Comparison of ENCODE assay signal across 8 cellular contexts in genomic region chr5:140557136-140557805, GRCh38. TPM values are rescaled to one million over a fixed set of nuclear protein-coding genes. Genes with fewer than 3 reads are reported as not detected.
DNase-seq lines count a peak whose midpoint lies in the region; ATAC-seq and TF ChIP-seq lines count a peak whose summit lies in the region.

SRA1 (minus strand) TSS chr5:140557473; CDS start chr5:140557452, 21 bp downstream.

- peak within 1 kb of the TSS; percentile 90 for H3K27ac ChIP-seq in CD4-positive, alpha-beta T cell (ENCODE audit: low read depth, low read length)
- H3K27ac ChIP-seq in ectodermal cell (ENCODE audit: insufficient read depth, low read depth, low read length, poor library complexity, severe bottlenecking) = peak within 1 kb of the TSS; percentile 91
- peak within 1 kb of the TSS; percentile 97 to 99 for H3K27ac ChIP-seq in lung (ENCODE audit: low read depth in 1 of 2, low read length in 1 of 2)

- no peaks in the 10 kb centered on the region for H3K36me3 ChIP-seq in ectodermal cell (ENCODE audit: control insufficient read depth, insufficient read depth, low read length)
- H3K36me3 ChIP-seq in lung (ENCODE audit: control insufficient read depth in 2 of 2, insufficient read depth in 2 of 2, low read length in 2 of 2) = peaks cover 0 to 15% of the 10 kb centered on the region in 2 donors

- peak; percentile 59 to 84 (median 71) for DNase-seq in CD4-positive, alpha-beta T cell
- DNase-seq in NCI-H774 (lab: John Stamatoyannopoulos, UW) = peak; percentile 84
- DNase-seq in activated CD8-positive, alpha-beta T cell treated with anti-CD3 and anti-CD28 coated beads for 36 hours = peak; percentile 92
- DNase-seq in lung (ENCODE audit: low spot score) = peak; percentile 93
- peak; percentile 79 to 90 (median 80) for DNase-seq in stimulated activated CD4-positive, alpha-beta T cell treated with anti-CD3 and anti-CD28 coated beads, TNF-alpha, amount 100 ng/mL, for 24 hours (ENCODE audit: low read depth in 3 of 3)

- H3K9me3 Mint-ChIP-seq in CD4-positive, alpha-beta T cell = no peaks in the 10 kb centered on the region
- H3K9me3 Mint-ChIP-seq in activated CD8-positive, alpha-beta T cell treated with anti-CD3 and anti-CD28 coated beads for 36 hours = no peaks in the 10 kb centered on the region

- CTCF ChIA-PET in CD4-positive, alpha-beta T cell (lab: Charles Lee) = interaction anchor here (2.4 kb wide), 1 partner anchor 10 kb away, joined by 14 read pairs; the partner anchor contains the start of gene EIF4EBP3
- CTCF ChIA-PET in activated CD8-positive, alpha-beta T cell treated with anti-CD3 and anti-CD28 coated beads for 36 hours (lab: Charles Lee) = interaction anchor here (0.7 to 2.4 kb wide), 5 partner anchors 10 to 205 kb away, joined by 3 to 15 read pairs (median 3); partner anchors contain the start of genes EIF4EBP3, IK and NDUFA2

- H3K36me3 Mint-ChIP-seq in CD4-positive, alpha-beta T cell (ENCODE audit: low read depth) = peaks cover 40% of the 10 kb centered on the region
- peaks cover 39% of the 10 kb centered on the region for H3K36me3 Mint-ChIP-seq in activated CD8-positive, alpha-beta T cell treated with anti-CD3 and anti-CD28 coated beads for 36 hours (ENCODE audit: low read depth)

- no peak for TF ChIP-seq CTCF in CD4-positive, alpha-beta T cell (IDR thresholded peaks at IDR 0.05)
- no peak for TF ChIP-seq CTCF in activated CD8-positive, alpha-beta T cell treated with anti-CD3 and anti-CD28 coated beads for 36 hours (IDR thresholded peaks at IDR 0.05)
- no peak for TF ChIP-seq CTCF in lung (IDR thresholded peaks at IDR 0.05; ENCODE audit: control extremely low read depth, extremely low read depth)

- H3K4me3 Mint-ChIP-seq in CD4-positive, alpha-beta T cell = peak within 1 kb of the TSS; percentile 92
- peak within 1 kb of the TSS; percentile 81 for H3K4me3 Mint-ChIP-seq in activated CD8-positive, alpha-beta T cell treated with anti-CD3 and anti-CD28 coated beads for 36 hours

- no peaks in the 10 kb centered on the region for H3K27me3 ChIP-seq in CD4-positive, alpha-beta T cell (ENCODE audit: control insufficient read depth, insufficient read depth, low read length)
- no peaks in the 10 kb centered on the region for H3K27me3 ChIP-seq in ectodermal cell (ENCODE audit: control insufficient read depth, insufficient read depth, low read length, poor library complexity, severe bottlenecking)
- no peaks in the 10 kb centered on the region for H3K27me3 ChIP-seq in lung (ENCODE audit: control insufficient read depth, insufficient read depth)

- 1% methylated on average over 46 of the region's 46 CpGs for WGBS in ectodermal cell, 2 experiments
- WGBS in lung, 2 donors = 1% methylated on average over 45 to 46 of the region's 46 CpGs

- H3K27me3 Mint-ChIP-seq in CD4-positive, alpha-beta T cell = no peaks in the 10 kb centered on the region
- H3K27me3 Mint-ChIP-seq in activated CD8-positive, alpha-beta T cell treated with anti-CD3 and anti-CD28 coated beads for 36 hours = no peaks in the 10 kb centered on the region

- ATAC-seq in CD4-positive, alpha-beta T cell (ENCODE audit: poor library complexity) = peak; percentile 81
- ATAC-seq in GM19438 (IDR thresholded peaks at IDR 0.05; ENCODE audit: low read depth, unreplicated experiment) = peak; percentile 96
- ATAC-seq in HG03571 (IDR thresholded peaks at IDR 0.05; ENCODE audit: unreplicated experiment) = peak; percentile 92
- ATAC-seq in activated CD8-positive, alpha-beta T cell treated with anti-CD3 and anti-CD28 coated beads for 36 hours = peak; percentile 88
- ATAC-seq in lung (ENCODE audit: insufficient read depth, low FRiP score) = peak; percentile 95

- POLR2A ChIA-PET in CD4-positive, alpha-beta T cell (lab: Charles Lee) = interaction anchor here (0.9 to 1.4 kb wide), 15 partner anchors 8 to 156 kb away, joined by 3 to 43 read pairs (median 4); partner anchors contain the start of genes ANKHD1, CD14, EIF4EBP3 and IK
- POLR2A ChIA-PET in activated CD8-positive, alpha-beta T cell treated with anti-CD3 and anti-CD28 coated beads for 36 hours (lab: Charles Lee) = interaction anchor here (0.6 to 1.3 kb wide), 8 partner anchors 9 to 156 kb away, joined by 3 to 22 read pairs (median 4); partner anchors contain the start of genes ANKHD1, EIF4EBP3, IK and NDUFA2

- H3K4me1 Mint-ChIP-seq in CD4-positive, alpha-beta T cell (ENCODE audit: low read depth) = peaks cover 52% of the 10 kb centered on the region
- peaks cover 39% of the 10 kb centered on the region for H3K4me1 Mint-ChIP-seq in activated CD8-positive, alpha-beta T cell treated with anti-CD3 and anti-CD28 coated beads for 36 hours (ENCODE audit: low read depth)

- intact Hi-C loops in CD4-positive, alpha-beta T cell (cut with DNase I, micrococcal nuclease) = no loop called here
- intact Hi-C loops in activated CD8-positive, alpha-beta T cell treated with anti-CD3 and anti-CD28 coated beads for 36 hours (cut with micrococcal nuclease) = loop anchor here (5.0 kb wide), 1 partner anchor 75 kb away; the partner anchor contains the start of gene CD14

- H3K4me3 ChIP-seq in ectodermal cell (ENCODE audit: insufficient read depth, low read depth, low read length) (peak within 1 kb of the TSS; percentile 96), lung (peak within 1 kb of the TSS; percentile 94)

- no peaks in the 10 kb centered on the region for H3K9me3 ChIP-seq in CD4-positive, alpha-beta T cell (ENCODE audit: control insufficient read depth, low read length)
- H3K9me3 ChIP-seq in ectodermal cell (ENCODE audit: control insufficient read depth, low read length) = no peaks in the 10 kb centered on the region
- no peaks in the 10 kb centered on the region for H3K9me3 ChIP-seq in lung (ENCODE audit: control insufficient read depth in 2 of 2, insufficient read depth in 1 of 2, low read length in 1 of 2)

- peak within 1 kb of the TSS; percentile 81 for H3K27ac Mint-ChIP-seq in CD4-positive, alpha-beta T cell
- peak within 1 kb of the TSS; percentile 89 for H3K27ac Mint-ChIP-seq in activated CD8-positive, alpha-beta T cell treated with anti-CD3 and anti-CD28 coated beads for 36 hours

- H3K4me1 ChIP-seq in ectodermal cell (ENCODE audit: control insufficient read depth, insufficient read depth, low read length) (peaks cover 18% of the 10 kb centered on the region), lung (ENCODE audit: control insufficient read depth in 2 of 2, insufficient read depth in 2 of 2, low read length in 2 of 2) (peaks cover 1 to 17% of the 10 kb centered on the region in 2 donors)

RNA-seq across cellular contexts. Expression of gene SRA1, which starts in this region (rescaled TPM):
- 10 to 100 TPM; 30.9 to 31.6 TPM for total RNA-seq in CD4-positive, alpha-beta T cell
- total RNA-seq in activated CD8-positive, alpha-beta T cell treated with anti-CD3 and anti-CD28 coated beads for 36 hours = 10 to 100 TPM; 47.8 to 49.5 TPM
- polyA plus RNA-seq in ectodermal cell (2013, experiment 1 of 4) = 35.1 TPM
- 35.5 TPM for polyA plus RNA-seq in ectodermal cell (2013, experiment 2 of 4)
- polyA plus RNA-seq in ectodermal cell (2013, experiment 3 of 4) = 27.0 TPM
- polyA plus RNA-seq in ectodermal cell (2013, experiment 4 of 4) = 31.5 TPM
- 10 to 100 TPM; 14.0 to 36.0 TPM for total RNA-seq in lung
- polyA plus RNA-seq in lung = 10 to 100 TPM; 37.7 to 45.5 TPM

Comparison
In these comparisons a context has a peak if more than half of its experiments do, and no peak if none do; other contexts are left out.
1. Peak in every context shown above with its lines: DNase-seq, ATAC-seq, H3K4me3 ChIP-seq and H3K27ac ChIP-seq.